9 cellular contexts compared by ENCODE assay signal in the genomic region with DNA sequence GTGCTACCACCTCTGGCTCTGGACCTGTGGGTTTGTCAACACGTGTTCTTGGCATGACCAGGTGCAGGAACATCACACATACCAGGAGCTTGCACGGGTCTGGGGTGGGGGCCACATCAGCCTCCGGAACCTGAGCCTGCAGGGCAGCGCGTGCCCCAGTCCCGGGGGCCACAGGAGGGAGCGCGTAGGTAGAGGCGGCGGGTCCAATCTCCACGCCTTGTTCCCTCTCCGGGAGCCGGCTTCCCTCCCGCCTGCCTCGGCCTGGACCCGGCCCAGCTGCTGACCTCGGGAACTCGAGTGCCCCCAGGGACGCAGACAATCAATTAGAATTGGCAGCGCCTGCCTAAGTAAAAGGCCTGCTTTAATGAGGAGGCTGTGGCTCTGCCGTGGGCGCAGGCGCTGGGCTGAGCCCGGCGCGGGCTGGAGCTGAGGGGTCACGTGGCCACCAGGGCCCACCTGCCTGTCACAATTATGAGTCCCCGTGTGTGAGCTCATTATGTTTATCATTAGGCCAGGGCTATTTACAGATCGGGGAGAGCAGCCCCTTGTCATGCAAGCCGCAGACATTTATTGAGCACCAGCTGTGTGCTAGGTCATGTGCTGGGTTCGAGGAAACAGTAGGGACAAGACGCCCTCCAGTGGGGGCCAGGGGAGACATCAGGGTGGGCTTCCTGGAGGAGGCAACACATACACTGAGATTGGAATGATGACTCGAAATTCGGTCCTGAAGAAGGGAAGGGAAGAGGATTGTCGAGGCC. TPM values are rescaled to one million over a fixed set of nuclear protein-coding genes. Genes with fewer than 3 reads are reported as not detected.
DNase-seq lines count a peak whose midpoint lies in the region; ATAC-seq and TF ChIP-seq lines count a peak whose summit lies in the region.
"Had no signal": no experiment of that assay in that cellular context is flagged by ENCODE, and none has a peak within 500 bp of the region (broad histone marks: within the 10 kb centered on the region; RNA-seq: fewer than 3 reads in every experiment).

No MANE protein-coding gene starts in this region.

- peaks cover 12 to 20% of the 10 kb centered on the region in 2 experiments for H3K4me1 Mint-ChIP-seq in H9
- no peaks in the 10 kb centered on the region for H3K4me1 Mint-ChIP-seq in activated CD8-positive, alpha-beta memory T cell treated with anti-CD3 and anti-CD28 coated beads, Interleukin-2, amount 10 ng/mL, durations not matched to agents 7 days and 5 days

- H3K36me3 Mint-ChIP-seq in H9 (ENCODE audit: insufficient read depth in 1 of 3, low read depth in 3 of 3): no peaks in the 10 kb centered on the region
- H3K36me3 Mint-ChIP-seq in activated CD8-positive, alpha-beta memory T cell treated with anti-CD3 and anti-CD28 coated beads, Interleukin-2, amount 10 ng/mL, durations not matched to agents 7 days and 5 days: no peaks in the 10 kb centered on the region

- H3K23me2 ChIP-seq in H9 (ENCODE audit: insufficient read length, low read depth, low read length, poor library complexity, severe bottlenecking): peaks cover 6% of the 10 kb centered on the region

- DNase-seq in H9 (peak; percentile 74), NCI-H446 treated with DMSO at 0.1 percent for 48 hours (lab: John Stamatoyannopoulos, UW) (peak; percentile 57), fibroblast of peridontal ligament (ENCODE audit: extremely low read depth) (peak; percentile 49), CD1c-positive myeloid dendritic cell (ENCODE audit: extremely low spot score) (no peak), AG08396 (ENCODE audit: low spot score) (no peak)
- DNase-seq in activated CD8-positive, alpha-beta memory T cell treated with anti-CD3 and anti-CD28 coated beads, Interleukin-2, amount 10 ng/mL, durations not matched to agents 7 days and 5 days: no peak
- DNase-seq in stimulated activated CD4-positive, alpha-beta T cell treated with anti-CD3 and anti-CD28 coated beads, Interleukin-4, amount 100 ng/mL, for 1 hour: no peak
- DNase-seq: activated T-cell treated with anti-CD3 and anti-CD28 coated beads, Interleukin-2, amount 50 U/mL, for 72 hours had no signal

- H3K4me2 ChIP-seq in H9 (ENCODE audit: insufficient read depth, insufficient read length, low read length) (peak overlapping the region; percentile 40), parathyroid adenoma (ENCODE audit: low read length) (peak overlapping the region; percentile 22)

- H3K27me3 ChIP-seq in H9 (ENCODE audit: insufficient read depth, low read length) (no peaks in the 10 kb centered on the region), parathyroid adenoma (ENCODE audit: control insufficient read depth, insufficient read depth, low read length) (no peaks in the 10 kb centered on the region)

- H3K27ac Mint-ChIP-seq in H9: no peak overlapping the region
- H3K27ac Mint-ChIP-seq in activated CD8-positive, alpha-beta memory T cell treated with anti-CD3 and anti-CD28 coated beads, Interleukin-2, amount 10 ng/mL, durations not matched to agents 7 days and 5 days: no peak overlapping the region
- H3K27ac Mint-ChIP-seq: activated T-cell treated with anti-CD3 and anti-CD28 coated beads, Interleukin-2, amount 50 U/mL, for 72 hours had no signal

- peaks cover 29% of the 10 kb centered on the region for H3K27me3 Mint-ChIP-seq in H9 (ENCODE audit: low read depth)
- H3K27me3 Mint-ChIP-seq in activated CD8-positive, alpha-beta memory T cell treated with anti-CD3 and anti-CD28 coated beads, Interleukin-2, amount 10 ng/mL, durations not matched to agents 7 days and 5 days: peaks cover 19% of the 10 kb centered on the region

- no peak overlapping the region for H2AK5ac ChIP-seq in H9 (ENCODE audit: insufficient read length, low read length)

- H2BK120ac ChIP-seq in H9 (ENCODE audit: low read depth, low read length, poor library complexity, severe bottlenecking): peak overlapping the region; percentile 48

- H3T11ph ChIP-seq in H9 (ENCODE audit: low read length): no peak overlapping the region

- H4K91ac ChIP-seq in H9 (ENCODE audit: insufficient read length, low read depth, low read length): no peak overlapping the region

- no peaks in the 10 kb centered on the region for H3K79me1 ChIP-seq in H9 (ENCODE audit: insufficient read depth, low read depth, low read length, poor library complexity, severe bottlenecking)

- CTCF ChIA-PET in activated CD8-positive, alpha-beta memory T cell treated with anti-CD3 and anti-CD28 coated beads, Interleukin-2, amount 10 ng/mL, durations not matched to agents 7 days and 5 days (lab: Charles Lee): interaction anchor here (0.8 kb wide), 2 partner anchors 27 to 30 kb away, joined by 3 read pairs; no protein-coding TSS in a partner anchor

- H3K56ac ChIP-seq in H9 (ENCODE audit: insufficient read length, low read depth, low read length): no peak overlapping the region

- TF ChIP-seq CTCF in H9 (conservative IDR thresholded peaks at IDR 0.05) (peak; percentile 48), parathyroid adenoma (IDR thresholded peaks at IDR 0.05) (no peak)

- H3K9me3 Mint-ChIP-seq in H9: no peaks in the 10 kb centered on the region; a peak in 1 of 5 replicates
- H3K9me3 Mint-ChIP-seq in activated CD8-positive, alpha-beta memory T cell treated with anti-CD3 and anti-CD28 coated beads, Interleukin-2, amount 10 ng/mL, durations not matched to agents 7 days and 5 days (ENCODE audit: low read depth): no peaks in the 10 kb centered on the region
- H3K9me3 Mint-ChIP-seq: activated T-cell treated with anti-CD3 and anti-CD28 coated beads, Interleukin-2, amount 50 U/mL, for 72 hours had no signal

- H3K14ac ChIP-seq in H9 (ENCODE audit: insufficient read depth, low read length): no peak overlapping the region; the same call in 1 of the 2 replicates

- H3K9ac ChIP-seq in H9 (ENCODE audit: extremely low read depth, insufficient read length, low read length) (no peak overlapping the region), parathyroid adenoma (no peak overlapping the region)

- H3K27ac ChIP-seq in H9 (ENCODE audit: insufficient read length, low read depth, low read length): no peak overlapping the region
- no peak overlapping the region for H3K27ac ChIP-seq in parathyroid adenoma

- ATAC-seq in activated CD8-positive, alpha-beta memory T cell treated with anti-CD3 and anti-CD28 coated beads, Interleukin-2, amount 10 ng/mL, durations not matched to agents 7 days and 5 days: no peak
- ATAC-seq: activated T-cell treated with anti-CD3 and anti-CD28 coated beads, Interleukin-2, amount 50 U/mL, for 72 hours had no signal

- H2BK12ac ChIP-seq in H9 (ENCODE audit: insufficient read length, low read depth, low read length): no peak overlapping the region

- H2BK5ac ChIP-seq in H9 (ENCODE audit: insufficient read length, low read length): no peak overlapping the region

- no peak overlapping the region for H2BK15ac ChIP-seq in H9 (ENCODE audit: low read depth, low read length)

- H3K18ac ChIP-seq in H9 (ENCODE audit: insufficient read length, low read depth, low read length): no peak overlapping the region

- WGBS in H9 (ENCODE audit: extremely low coverage, insufficient read length, low lambda C conversion rate): no CpG with 5 or more reads among the region's 35 CpGs

- H2BK20ac ChIP-seq in H9 (ENCODE audit: low read depth, low read length, poor library complexity, severe bottlenecking): no peak overlapping the region

- no peak overlapping the region for H3K4me3 Mint-ChIP-seq in H9
- H3K4me3 Mint-ChIP-seq in activated CD8-positive, alpha-beta memory T cell treated with anti-CD3 and anti-CD28 coated beads, Interleukin-2, amount 10 ng/mL, durations not matched to agents 7 days and 5 days: no peak overlapping the region
- H3K4me3 Mint-ChIP-seq: activated T-cell treated with anti-CD3 and anti-CD28 coated beads, Interleukin-2, amount 50 U/mL, for 72 hours had no signal

- H3K4me1 ChIP-seq in H9 (ENCODE audit: insufficient read depth, low read length): no peaks in the 10 kb centered on the region
- peaks cover 3% of the 10 kb centered on the region for H3K4me1 ChIP-seq in parathyroid adenoma

- no peak overlapping the region for H3K23ac ChIP-seq in H9 (ENCODE audit: insufficient read length, low read depth, low read length)

- no peaks in the 10 kb centered on the region for H3K79me2 ChIP-seq in H9 (ENCODE audit: insufficient read depth, low read length)
- no peaks in the 10 kb centered on the region for H3K79me2 ChIP-seq in parathyroid adenoma

- H3K4me3 ChIP-seq in parathyroid adenoma (ENCODE audit: low read depth, low read length): no peak overlapping the region

- no peaks in the 10 kb centered on the region for H3K36me3 ChIP-seq in parathyroid adenoma (ENCODE audit: control insufficient read depth, insufficient read depth, low read length)

- H4K20me1 ChIP-seq in H9 (ENCODE audit: control insufficient read depth, insufficient read depth, insufficient read length): no peaks in the 10 kb centered on the region

- no peak overlapping the region for H3K4ac ChIP-seq in H9 (ENCODE audit: low read depth, low read length)

- H3K9me3 ChIP-seq in H9 (ENCODE audit: control insufficient read depth, low read depth, low read length): no peaks in the 10 kb centered on the region
- H3K9me3 ChIP-seq in parathyroid adenoma (ENCODE audit: control insufficient read depth, low read length): no peaks in the 10 kb centered on the region

- H4K8ac ChIP-seq in H9 (replicated peaks; ENCODE audit: insufficient read length, low read depth, low read length): no peak overlapping the region

- H2AFZ ChIP-seq in H9 (ENCODE audit: low read length) (no peak overlapping the region), parathyroid adenoma (peak overlapping the region; percentile 56)

- no peak overlapping the region for H4K5ac ChIP-seq in H9 (ENCODE audit: insufficient read length, low read depth, low read length)

RNA-seq across cellular contexts. Expression of a gene that starts 32.2 kb away (rescaled TPM):
- total RNA-seq in H9 (2021): 3.5 and 4.2 TPM in 2 replicates
- total RNA-seq in activated CD8-positive, alpha-beta memory T cell treated with anti-CD3 and anti-CD28 coated beads, Interleukin-2, amount 10 ng/mL, durations not matched to agents 7 days and 5 days: 10 to 100 TPM; 15.7 to 20.1 TPM

RNA-seq across cellular contexts. Expression of a gene that starts 47.6 kb away (rescaled TPM):
- 38.4 and 38.7 TPM in 2 replicates for total RNA-seq in H9 (2021)
- total RNA-seq in activated CD8-positive, alpha-beta memory T cell treated with anti-CD3 and anti-CD28 coated beads, Interleukin-2, amount 10 ng/mL, durations not matched to agents 7 days and 5 days: not detected

Comparison
In these comparisons a context has a peak if more than half of its experiments do, and no peak if none do; other contexts are left out.
1. DNase-seq: peak in H9 (single experiment), NCI-H446 treated with DMSO at 0.1 percent for 48 hours (single experiment) and fibroblast of peridontal ligament (single experiment); none in activated CD8-positive, alpha-beta memory T cell treated with anti-CD3 and anti-CD28 coated beads, Interleukin-2, amount 10 ng/mL, durations not matched to agents 7 days and 5 days (single experiment), stimulated activated CD4-positive, alpha-beta T cell treated with anti-CD3 and anti-CD28 coated beads, Interleukin-4, amount 100 ng/mL, for 1 hour (single experiment), CD1c-positive myeloid dendritic cell (single experiment) and AG08396 (single experiment).
2. RNA of a gene that starts 47.6 kb away (total RNA-seq): 38.4 to 38.7 TPM in H9; not detected in activated CD8-positive, alpha-beta memory T cell treated with anti-CD3 and anti-CD28 coated beads, Interleukin-2, amount 10 ng/mL, durations not matched to agents 7 days and 5 days; every median in the first group is over 10 times any median in the second.